7 cellular contexts compared by ENCODE assay signal in genomic region chr10:10725196-10725595, GRCh38.
"Had no signal": no experiment of that assay in that cellular context is flagged by ENCODE, and none has a peak within 500 bp of the region (broad histone marks: within the 10 kb centered on the region; RNA-seq: fewer than 3 reads in every experiment).

No MANE protein-coding gene starts in this region.

- H3K36me3 ChIP-seq: HAP-1 had no signal

- H3K4me1 ChIP-seq: HAP-1 had no signal

- H3K4me3 ChIP-seq: GM23248, HAP-1 had no signal

- H3K9me3 ChIP-seq: HAP-1 had no signal

- H2AFZ ChIP-seq: GM23248 had no signal

- ATAC-seq: HCT116, HepG2 had no signal

- H3K27ac ChIP-seq: GM23248, HL-60 had no signal

- DNase-seq: GM23248, GOT3, H7 had no signal
